In the genomic region with DNA sequence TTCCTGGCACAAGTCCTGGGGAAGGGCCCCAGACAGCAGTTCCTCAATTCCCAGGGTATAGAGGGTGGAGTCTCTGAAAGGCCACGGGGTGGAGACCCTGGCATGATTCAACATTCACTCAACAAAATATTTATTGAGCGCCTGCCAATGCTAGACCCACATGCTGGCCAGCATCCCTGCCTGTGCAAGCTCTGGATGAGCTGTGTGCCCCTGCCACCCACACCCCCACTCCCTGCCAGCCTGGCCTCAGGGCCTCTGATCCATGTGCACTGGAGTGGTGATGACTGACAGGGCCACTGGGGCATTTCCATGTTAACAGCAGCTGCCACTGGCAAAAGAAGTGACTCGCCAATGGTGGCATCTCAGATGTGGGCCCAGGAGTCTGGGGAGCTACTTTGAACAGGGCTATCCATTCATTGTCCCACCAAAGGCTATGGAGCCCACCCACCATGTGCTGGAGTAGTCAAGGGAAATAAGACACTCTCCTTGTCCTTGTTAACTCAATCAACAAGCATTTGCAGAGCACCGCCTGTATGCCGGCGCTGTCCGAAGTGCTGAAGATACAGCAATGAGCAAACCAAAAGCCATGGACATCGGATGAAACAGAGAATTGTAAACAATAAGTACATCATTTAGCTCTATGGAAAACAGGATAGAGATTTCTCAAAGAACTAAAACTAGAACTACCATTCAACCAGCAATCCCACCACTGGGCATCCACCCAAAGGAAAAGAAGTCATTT, we compare ENCODE assay signal across 2 cellular contexts.
TF ChIP-seq lines count a peak whose summit lies in the region.

No MANE protein-coding gene starts in this region.

TF ChIP-seq in IMR-90, 13 proteins besides CTCF, POLR2A, EP300 and RAD21:
- no peak for TF ChIP-seq BHLHE40 (IDR thresholded peaks at IDR 0.05; ENCODE audit: low read depth, low read length)
- TF ChIP-seq RCOR1 (IDR thresholded peaks at IDR 0.05; ENCODE audit: insufficient replicate concordance, low read length), result peak; percentile 83
TF ChIP-seq in IMR-90: peak in this region for 1.

TF ChIP-seq in WTC11, 78 proteins besides CTCF, POLR2A, EP300 and RAD21:
- no peak for TF ChIP-seq ZNF281 (CRISPR knock-in tag; IDR thresholded peaks at IDR 0.05)
- TF ChIP-seq, protein P1, sequence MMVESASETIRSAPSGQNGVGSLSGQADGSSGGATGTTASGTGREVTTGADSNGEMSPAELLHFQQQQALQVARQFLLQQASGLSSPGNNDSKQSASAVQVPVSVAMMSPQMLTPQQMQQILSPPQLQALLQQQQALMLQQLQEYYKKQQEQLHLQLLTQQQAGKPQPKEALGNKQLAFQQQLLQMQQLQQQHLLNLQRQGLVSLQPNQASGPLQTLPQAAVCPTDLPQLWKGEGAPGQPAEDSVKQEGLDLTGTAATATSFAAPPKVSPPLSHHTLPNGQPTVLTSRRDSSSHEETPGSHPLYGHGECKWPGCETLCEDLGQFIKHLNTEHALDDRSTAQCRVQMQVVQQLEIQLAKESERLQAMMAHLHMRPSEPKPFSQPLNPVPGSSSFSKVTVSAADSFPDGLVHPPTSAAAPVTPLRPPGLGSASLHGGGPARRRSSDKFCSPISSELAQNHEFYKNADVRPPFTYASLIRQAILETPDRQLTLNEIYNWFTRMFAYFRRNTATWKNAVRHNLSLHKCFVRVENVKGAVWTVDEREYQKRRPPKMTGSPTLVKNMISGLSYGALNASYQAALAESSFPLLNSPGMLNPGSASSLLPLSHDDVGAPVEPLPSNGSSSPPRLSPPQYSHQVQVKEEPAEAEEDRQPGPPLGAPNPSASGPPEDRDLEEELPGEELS (CRISPR knock-in tag; IDR thresholded peaks at IDR 0.05), result 0 out of 2 replicates have a peak, but pooled peaks have one; percentile 61
- TF ChIP-seq FOXK1 (CRISPR knock-in tag; IDR thresholded peaks at IDR 0.05), result peak; percentile 32; the same call in 1 of the 2 replicates
